2 cellular contexts compared by ENCODE assay signal in the genomic region with DNA sequence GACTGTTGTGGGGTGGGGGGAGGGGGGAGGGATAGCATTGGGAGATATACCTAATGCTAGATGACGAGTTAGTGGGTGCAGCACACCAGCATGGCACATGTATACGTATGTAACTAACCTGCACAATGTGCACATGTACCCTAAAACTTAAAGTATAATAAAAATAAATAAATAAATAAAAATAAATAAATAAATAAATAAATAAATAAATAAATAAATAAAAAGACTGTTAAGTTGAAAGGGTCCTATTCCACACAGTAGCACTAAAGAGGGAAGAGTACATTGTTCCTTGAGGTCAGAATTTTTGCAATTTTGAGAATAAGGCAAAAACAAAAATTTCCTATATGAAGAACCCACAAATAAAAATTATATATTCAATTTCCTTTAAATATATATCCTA.
DNase-seq lines count a peak whose midpoint lies in the region; ATAC-seq, FAIRE-seq and TF ChIP-seq lines count a peak whose summit lies in the region.
"Not testable (repeated sequence)": the region's sequence is repeated elsewhere in the genome, so short reads cannot be mapped to it uniquely, and the experiment has no call there.

No MANE protein-coding gene starts in this region.

- not testable (repeated sequence) for TF ChIP-seq CTCF in A549 (IDR thresholded peaks at IDR 0.05); HEK293 (tag by site-specific recombination; IDR thresholded peaks at IDR 0.05)

- TF ChIP-seq RAD21 in A549 (conservative IDR thresholded peaks at IDR 0.05 in 1 of 2, IDR thresholded peaks at IDR 0.05 in 1 of 2): not testable (repeated sequence)

- POLR2A ChIA-PET in A549 (lab: Yijun Ruan, JAX); HEK293 (lab: Yijun Ruan, JAX): not testable (repeated sequence)

- H3K36me3 ChIP-seq in HEK293 (ENCODE audit: control insufficient read depth in 2 of 2, insufficient read depth in 1 of 2, low read length in 2 of 2): not testable (repeated sequence)

- CTCF ChIA-PET in A549 (lab: Yijun Ruan, JAX); HEK293 (lab: Yijun Ruan, JAX): not testable (repeated sequence)

- not testable (repeated sequence) for H3K4me1 ChIP-seq in A549; HEK293 (ENCODE audit: control insufficient read depth, insufficient read depth, low read length)

- not testable (repeated sequence) for H3K27ac ChIP-seq in A549; HEK293 (ENCODE audit: extremely low read depth, low read depth, low read length)

- H3K4me3 ChIP-seq in A549; HEK293 (ENCODE audit: low read depth, low read length): not testable (repeated sequence)

- not testable (repeated sequence) for H3K4me2 ChIP-seq in A549

- TF ChIP-seq EP300 in A549 (IDR thresholded peaks at IDR 0.05): not testable (repeated sequence)

- not testable (repeated sequence) for FAIRE-seq in A549 (lab: Jason Lieb, UNC)

- DNase-seq in A549 (ENCODE audit: low read depth in 1 of 2, low spot score in 1 of 2): not testable (repeated sequence)

- 79% methylated on average over 2 of the region's 2 CpGs for WGBS in A549 (ENCODE audit: missing lambda C conversion rate)

- H3K9me3 ChIP-seq in A549; HEK293 (ENCODE audit: control insufficient read depth, insufficient read depth, low read depth, low read length): not testable (repeated sequence)

- not testable (repeated sequence) for TF ChIP-seq POLR2A in A549 (IDR thresholded peaks at IDR 0.05; ENCODE audit: low read length)

- ATAC-seq in A549: not testable (repeated sequence)

TF ChIP-seq in A549, 52 proteins besides CTCF, POLR2A, EP300 and RAD21:
- TF ChIP-seq ZC3H11A (IDR thresholded peaks at IDR 0.05): peak; percentile 68

TF ChIP-seq in HEK293, 187 proteins besides CTCF, POLR2A, EP300 and RAD21:
- TF ChIP-seq ZNF555 (tag by site-specific recombination; conservative IDR thresholded peaks at IDR 0.05): peak; percentile 75
- peak; percentile 62 for TF ChIP-seq ZNF623 (tag by site-specific recombination; IDR thresholded peaks at IDR 0.05)
- TF ChIP-seq ZBTB8A (tag by site-specific recombination; IDR thresholded peaks at IDR 0.05): peak; percentile 49; the same call in 1 of the 2 replicates
- TF ChIP-seq ZNF654 (tag by site-specific recombination; IDR thresholded peaks at IDR 0.05; ENCODE audit: low read depth): peak; percentile 17
- TF ChIP-seq ZNF558 (tag by site-specific recombination; IDR thresholded peaks at IDR 0.05): 0 out of 2 replicates have a peak, but pooled peaks have one; percentile 44
- TF ChIP-seq, protein P1, sequence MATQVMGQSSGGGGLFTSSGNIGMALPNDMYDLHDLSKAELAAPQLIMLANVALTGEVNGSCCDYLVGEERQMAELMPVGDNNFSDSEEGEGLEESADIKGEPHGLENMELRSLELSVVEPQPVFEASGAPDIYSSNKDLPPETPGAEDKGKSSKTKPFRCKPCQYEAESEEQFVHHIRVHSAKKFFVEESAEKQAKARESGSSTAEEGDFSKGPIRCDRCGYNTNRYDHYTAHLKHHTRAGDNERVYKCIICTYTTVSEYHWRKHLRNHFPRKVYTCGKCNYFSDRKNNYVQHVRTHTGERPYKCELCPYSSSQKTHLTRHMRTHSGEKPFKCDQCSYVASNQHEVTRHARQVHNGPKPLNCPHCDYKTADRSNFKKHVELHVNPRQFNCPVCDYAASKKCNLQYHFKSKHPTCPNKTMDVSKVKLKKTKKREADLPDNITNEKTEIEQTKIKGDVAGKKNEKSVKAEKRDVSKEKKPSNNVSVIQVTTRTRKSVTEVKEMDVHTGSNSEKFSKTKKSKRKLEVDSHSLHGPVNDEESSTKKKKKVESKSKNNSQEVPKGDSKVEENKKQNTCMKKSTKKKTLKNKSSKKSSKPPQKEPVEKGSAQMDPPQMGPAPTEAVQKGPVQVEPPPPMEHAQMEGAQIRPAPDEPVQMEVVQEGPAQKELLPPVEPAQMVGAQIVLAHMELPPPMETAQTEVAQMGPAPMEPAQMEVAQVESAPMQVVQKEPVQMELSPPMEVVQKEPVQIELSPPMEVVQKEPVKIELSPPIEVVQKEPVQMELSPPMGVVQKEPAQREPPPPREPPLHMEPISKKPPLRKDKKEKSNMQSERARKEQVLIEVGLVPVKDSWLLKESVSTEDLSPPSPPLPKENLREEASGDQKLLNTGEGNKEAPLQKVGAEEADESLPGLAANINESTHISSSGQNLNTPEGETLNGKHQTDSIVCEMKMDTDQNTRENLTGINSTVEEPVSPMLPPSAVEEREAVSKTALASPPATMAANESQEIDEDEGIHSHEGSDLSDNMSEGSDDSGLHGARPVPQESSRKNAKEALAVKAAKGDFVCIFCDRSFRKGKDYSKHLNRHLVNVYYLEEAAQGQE (tag by site-specific recombination; IDR thresholded peaks at IDR 0.05): peak; percentile 40; the same call in 1 of the 2 replicates
- TF ChIP-seq, protein P2, sequence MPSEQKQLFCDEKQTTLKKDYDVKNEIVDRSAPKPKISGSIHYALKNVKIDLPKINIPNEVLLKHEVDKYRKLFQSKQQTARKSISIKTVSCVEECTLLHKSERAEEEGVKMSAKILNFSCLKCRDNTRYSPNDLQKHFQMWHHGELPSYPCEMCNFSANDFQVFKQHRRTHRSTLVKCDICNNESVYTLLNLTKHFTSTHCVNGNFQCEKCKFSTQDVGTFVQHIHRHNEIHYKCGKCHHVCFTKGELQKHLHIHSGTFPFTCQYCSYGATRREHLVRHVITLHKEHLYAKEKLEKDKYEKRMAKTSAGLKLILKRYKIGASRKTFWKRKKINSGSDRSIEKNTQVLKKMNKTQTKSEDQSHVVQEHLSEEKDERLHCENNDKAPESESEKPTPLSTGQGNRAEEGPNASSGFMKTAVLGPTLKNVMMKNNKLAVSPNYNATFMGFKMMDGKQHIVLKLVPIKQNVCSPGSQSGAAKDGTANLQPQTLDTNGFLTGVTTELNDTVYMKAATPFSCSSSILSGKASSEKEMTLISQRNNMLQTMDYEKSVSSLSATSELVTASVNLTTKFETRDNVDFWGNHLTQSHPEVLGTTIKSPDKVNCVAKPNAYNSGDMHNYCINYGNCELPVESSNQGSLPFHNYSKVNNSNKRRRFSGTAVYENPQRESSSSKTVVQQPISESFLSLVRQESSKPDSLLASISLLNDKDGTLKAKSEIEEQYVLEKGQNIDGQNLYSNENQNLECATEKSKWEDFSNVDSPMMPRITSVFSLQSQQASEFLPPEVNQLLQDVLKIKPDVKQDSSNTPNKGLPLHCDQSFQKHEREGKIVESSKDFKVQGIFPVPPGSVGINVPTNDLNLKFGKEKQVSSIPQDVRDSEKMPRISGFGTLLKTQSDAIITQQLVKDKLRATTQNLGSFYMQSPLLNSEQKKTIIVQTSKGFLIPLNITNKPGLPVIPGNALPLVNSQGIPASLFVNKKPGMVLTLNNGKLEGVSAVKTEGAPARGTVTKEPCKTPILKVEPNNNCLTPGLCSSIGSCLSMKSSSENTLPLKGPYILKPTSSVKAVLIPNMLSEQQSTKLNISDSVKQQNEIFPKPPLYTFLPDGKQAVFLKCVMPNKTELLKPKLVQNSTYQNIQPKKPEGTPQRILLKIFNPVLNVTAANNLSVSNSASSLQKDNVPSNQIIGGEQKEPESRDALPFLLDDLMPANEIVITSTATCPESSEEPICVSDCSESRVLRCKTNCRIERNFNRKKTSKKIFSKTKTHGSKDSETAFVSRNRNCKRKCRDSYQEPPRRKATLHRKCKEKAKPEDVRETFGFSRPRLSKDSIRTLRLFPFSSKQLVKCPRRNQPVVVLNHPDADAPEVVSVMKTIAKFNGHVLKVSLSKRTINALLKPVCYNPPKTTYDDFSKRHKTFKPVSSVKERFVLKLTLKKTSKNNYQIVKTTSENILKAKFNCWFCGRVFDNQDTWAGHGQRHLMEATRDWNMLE (tag by site-specific recombination; conservative IDR thresholded peaks at IDR 0.05; ENCODE audit: low read depth): peak; percentile 81
- peak; percentile 73; the same call in 1 of the 2 replicates for TF ChIP-seq ZBTB11 (tag by site-specific recombination; conservative IDR thresholded peaks at IDR 0.05; ENCODE audit: low read depth)
- TF ChIP-seq ZNF140 (tag by site-specific recombination; IDR thresholded peaks at IDR 0.05): peak; percentile 46; the same call in 1 of the 2 replicates
- peak; percentile 79 for TF ChIP-seq ZNF426 (tag by site-specific recombination; IDR thresholded peaks at IDR 0.05)
- TF ChIP-seq ZNF394 (tag by site-specific recombination; IDR thresholded peaks at IDR 0.05; ENCODE audit: borderline replicate concordance): peak; percentile 79; the same call in 1 of the 2 replicates
- TF ChIP-seq ZNF433 (tag by site-specific recombination; IDR thresholded peaks at IDR 0.05; ENCODE audit: low read depth): 0 out of 2 replicates have a peak, but pooled peaks have one; percentile 15
